In genomic region chr7:101941481-101942383, GRCh38 we compare ENCODE assay signal across 8 cellular contexts.
DNase-seq lines count a peak whose midpoint lies in the region; ATAC-seq and TF ChIP-seq lines count a peak whose summit lies in the region.

No MANE protein-coding gene starts in this region.

- H3K36me3 ChIP-seq in BLaER1 treated with 17β-estradiol and CSF1 and Interleukin-3, amounts not matched to agents 10 nM and 100 nM, result peaks cover 0 to 29% (median 10%) of the 10 kb centered on the region in 11 experiments; a peak in 13 of 22 replicates
- no peaks in the 10 kb centered on the region for H3K36me3 ChIP-seq in MM.1S (replicated peaks; ENCODE audit: insufficient read depth, low read length)

- H2AFZ ChIP-seq in MM.1S (ENCODE audit: low read length), result no peak overlapping the region

- H3K27ac Mint-ChIP-seq in nephron (peak overlapping the region; percentile 86 to 91 (median 87)), immature natural killer cell (peak overlapping the region in 1 of 6 donors; percentile 27)
- no peak overlapping the region for H3K27ac Mint-ChIP-seq in activated naive CD4-positive, alpha-beta T cell treated with anti-CD3 and anti-CD28 coated beads, Interleukin-2, amount 50 U/mL, for 72 hours

- H3K4me2 ChIP-seq in BLaER1 treated with 17β-estradiol and CSF1 and Interleukin-3, amounts not matched to agents 10 nM and 100 nM, result peak overlapping the region; percentile 49 to 90 (median 74)
- H3K4me2 ChIP-seq in MM.1S (ENCODE audit: low read depth, low read length), result peak overlapping the region; percentile 48

- no peak for ATAC-seq in activated naive CD4-positive, alpha-beta T cell treated with anti-CD3 and anti-CD28 coated beads, Interleukin-2, amount 50 U/mL, for 72 hours

- DNase-seq in MM.1S (peak; percentile 76), epithelial cell of prostate (ENCODE audit: low read depth, low spot score) (peak; percentile 71), retina (no peak), immature natural killer cell (no peak)
- DNase-seq in activated naive CD4-positive, alpha-beta T cell treated with anti-CD3 and anti-CD28 coated beads, Interleukin-2, amount 50 U/mL, for 72 hours (ENCODE audit: low spot score in 2 of 2), result no peak
- DNase-seq in activated CD8-positive, alpha-beta memory T cell treated with anti-CD3 and anti-CD28 coated beads, Interleukin-2, amount 50 U/mL, for 48 hours, result no peak

- H3K9me2 ChIP-seq in MM.1S (replicated peaks; ENCODE audit: insufficient read depth, low read length), result no peaks in the 10 kb centered on the region

- H3K4me3 Mint-ChIP-seq in nephron (no peak overlapping the region), immature natural killer cell (no peak overlapping the region)

- peaks cover 68% of the 10 kb centered on the region for H3K79me2 ChIP-seq in MM.1S (ENCODE audit: low read length)

- H3K4me1 Mint-ChIP-seq in nephron (peaks cover 52% of the 10 kb centered on the region), immature natural killer cell (peaks cover 32 to 38% of the 10 kb centered on the region in 2 donors)

- 0 out of 2 replicates have a peak, but pooled peaks have one; percentile 6 for TF ChIP-seq CTCF in MM.1S (IDR thresholded peaks at IDR 0.05; ENCODE audit: low read length)
- TF ChIP-seq CTCF in nephron (IDR thresholded peaks at IDR 0.05; ENCODE audit: unreplicated experiment in 3 of 3), result no peak

- peaks cover 15% of the 10 kb centered on the region for H3K36me3 Mint-ChIP-seq in nephron (ENCODE audit: low read depth)
- H3K36me3 Mint-ChIP-seq in activated naive CD4-positive, alpha-beta T cell treated with anti-CD3 and anti-CD28 coated beads, Interleukin-2, amount 50 U/mL, for 72 hours, result no peaks in the 10 kb centered on the region
- no peaks in the 10 kb centered on the region for H3K36me3 Mint-ChIP-seq in immature natural killer cell

- peak overlapping the region in 9 of 11 experiments; percentile 5 to 66 (median 36); a peak in 14 of 22 replicates for H3K9ac ChIP-seq in BLaER1 treated with 17β-estradiol and CSF1 and Interleukin-3, amounts not matched to agents 10 nM and 100 nM
- H3K9ac ChIP-seq in MM.1S (ENCODE audit: low read length), result no peak overlapping the region

- H3K4me1 ChIP-seq in BLaER1 treated with 17β-estradiol and CSF1 and Interleukin-3, amounts not matched to agents 10 nM and 100 nM, result peaks cover 82 to 96% (median 87%) of the 10 kb centered on the region in 10 experiments
- H3K4me1 ChIP-seq in MM.1S (ENCODE audit: low read length), result peaks cover 40% of the 10 kb centered on the region

- no peak overlapping the region for H3K4me3 ChIP-seq in BLaER1 treated with 17β-estradiol and CSF1 and Interleukin-3, amounts not matched to agents 10 nM and 100 nM
- peak overlapping the region; percentile 4; the same call in 1 of the 2 replicates for H3K4me3 ChIP-seq in MM.1S (ENCODE audit: low read length)

- H3K27me3 Mint-ChIP-seq in nephron (ENCODE audit: low read depth) (no peaks in the 10 kb centered on the region), immature natural killer cell (ENCODE audit: low read depth in 3 of 3) (peaks cover 0 to 4% (median 1%) of the 10 kb centered on the region in 3 donors)

- peaks cover 43 to 82% (median 71%) of the 10 kb centered on the region in 11 experiments; a peak in 21 of 22 replicates for H4K20me1 ChIP-seq in BLaER1 treated with 17β-estradiol and CSF1 and Interleukin-3, amounts not matched to agents 10 nM and 100 nM
- H4K20me1 ChIP-seq in MM.1S (ENCODE audit: insufficient read depth, low read length), result peaks cover 6% of the 10 kb centered on the region; the same call in 1 of the 2 replicates

- H3K27ac ChIP-seq in BLaER1 treated with 17β-estradiol and CSF1 and Interleukin-3, amounts not matched to agents 10 nM and 100 nM, result peak overlapping the region in 8 of 11 experiments; percentile 3 to 59 (median 26); a peak in 11 of 22 replicates
- peak overlapping the region; percentile 13; the same call in 1 of the 2 replicates for H3K27ac ChIP-seq in MM.1S (ENCODE audit: low read length)
- peak overlapping the region; percentile 46 for H3K27ac ChIP-seq in epithelial cell of prostate

- H3K9me3 Mint-ChIP-seq in nephron, result no peaks in the 10 kb centered on the region
- no peaks in the 10 kb centered on the region for H3K9me3 Mint-ChIP-seq in activated naive CD4-positive, alpha-beta T cell treated with anti-CD3 and anti-CD28 coated beads, Interleukin-2, amount 50 U/mL, for 72 hours
- H3K9me3 Mint-ChIP-seq in immature natural killer cell, result no peaks in the 10 kb centered on the region

- H3K9me3 ChIP-seq in BLaER1 treated with 17β-estradiol and CSF1 and Interleukin-3, amounts not matched to agents 10 nM and 100 nM (replicated peaks in 1 of 11), result peaks cover 0 to 14% (median 5%) of the 10 kb centered on the region in 11 experiments; a peak in 9 of 22 replicates
- H3K9me3 ChIP-seq in MM.1S (replicated peaks; ENCODE audit: insufficient read depth, low read length), result no peaks in the 10 kb centered on the region

- peaks cover 16% of the 10 kb centered on the region for H3F3A ChIP-seq in MM.1S (ENCODE audit: insufficient read depth, low read length)

- no peaks in the 10 kb centered on the region for H3K27me3 ChIP-seq in BLaER1 treated with 17β-estradiol and CSF1 and Interleukin-3, amounts not matched to agents 10 nM and 100 nM
- no peaks in the 10 kb centered on the region for H3K27me3 ChIP-seq in MM.1S (replicated peaks; ENCODE audit: insufficient read depth, low read length)

Comparison
In these comparisons a context has a peak if more than half of its experiments do, and no peak if none do; other contexts are left out.
1. DNase-seq: peak in MM.1S (single experiment) and epithelial cell of prostate (single experiment); none in activated naive CD4-positive, alpha-beta T cell treated with anti-CD3 and anti-CD28 coated beads, Interleukin-2, amount 50 U/mL, for 72 hours (0 of 2), retina (single experiment), activated CD8-positive, alpha-beta memory T cell treated with anti-CD3 and anti-CD28 coated beads, Interleukin-2, amount 50 U/mL, for 48 hours (single experiment) and immature natural killer cell (0 of 3).
2. H3K27ac Mint-ChIP-seq: peak in nephron (3 of 3); none in activated naive CD4-positive, alpha-beta T cell treated with anti-CD3 and anti-CD28 coated beads, Interleukin-2, amount 50 U/mL, for 72 hours (0 of 2).
3. Peak in every context shown above with its lines, with median percentiles within 50 percentile points of each other: H3K27ac ChIP-seq.